Comparison of ENCODE assay signal across 20 cellular contexts in genomic region chr7:37180828-37181549, GRCh38.
"Had no signal": no experiment of that assay in that cellular context is flagged by ENCODE, and none has a peak within 500 bp of the region (broad histone marks: within the 10 kb centered on the region; RNA-seq: fewer than 3 reads in every experiment).

No MANE protein-coding gene starts in this region.

- H3K27me3 Mint-ChIP-seq: brain; effector memory CD8-positive, alpha-beta T cell; naive thymus-derived CD8-positive, alpha-beta T cell; progenitor cell of endocrine pancreas had no signal

- H3K36me3 Mint-ChIP-seq: brain, mesothelial cell of epicardium had no signal

- H3K9me3 ChIP-seq: upper lobe of left lung had no signal

- H3K27ac ChIP-seq: neural progenitor cell, upper lobe of left lung had no signal

- H2AFZ ChIP-seq: neural progenitor cell had no signal

- H3K27me3 ChIP-seq: neural progenitor cell, upper lobe of left lung had no signal

- H3K4me2 ChIP-seq: neural progenitor cell had no signal

- DNase-seq: activated CD4-positive, alpha-beta T cell treated with anti-CD3 and anti-CD28 coated beads, Interleukin-2, amount 50 U/mL, for 1 hour; activated CD8-positive, alpha-beta T cell treated with anti-CD3 and anti-CD28 coated beads, Interleukin-2, amount 10 ng/mL, durations not matched to agents 7 days and 5 days; activated gamma-delta T cell; activated naive CD4-positive, alpha-beta T cell treated with anti-CD3 and anti-CD28 coated beads, Interleukin-2, amount 50 U/mL, for 16 hours; aorta; caudate nucleus; effector memory CD8-positive, alpha-beta T cell; foreskin melanocyte; left ventricle myocardium superior; mammary epithelial cell; naive thymus-derived CD8-positive, alpha-beta T cell; retina; stimulated activated CD4-positive, alpha-beta T cell treated with anti-CD3 and anti-CD28 coated beads, Interleukin-4, amount 100 ng/mL, for 24 hours; stimulated activated naive CD8-positive, alpha-beta T cell treated with anti-CD3 and anti-CD28 coated beads, Interleukin-15, Interleukin-2, amounts not matched to agents 100 U/mL and 50 U/mL, for 24 hours; upper lobe of left lung had no signal

- H3K9me3 Mint-ChIP-seq: effector memory CD8-positive, alpha-beta T cell; naive thymus-derived CD8-positive, alpha-beta T cell had no signal

- H3K27ac Mint-ChIP-seq: activated CD8-positive, alpha-beta T cell treated with anti-CD3 and anti-CD28 coated beads, Interleukin-2, amount 10 ng/mL, durations not matched to agents 7 days and 5 days; activated T-helper 1 cell treated with anti-CD3 and anti-CD28 coated beads, Interleukin-12 subunit alpha, Interleukin-12 subunit beta, Interleukin-2, Interleukin-4 antibody, amounts not matched to agents 30 ng/mL and 10 ng/mL and 1 ng/mL, durations not matched to agents 14 hours and 24 hours and 36 hours; mesothelial cell of epicardium; naive thymus-derived CD8-positive, alpha-beta T cell; neural progenitor cell; progenitor cell of endocrine pancreas had no signal

- H3K4me3 Mint-ChIP-seq: activated CD8-positive, alpha-beta T cell treated with anti-CD3 and anti-CD28 coated beads, Interleukin-2, amount 10 ng/mL, durations not matched to agents 7 days and 5 days; activated T-helper 1 cell treated with anti-CD3 and anti-CD28 coated beads, Interleukin-12 subunit alpha, Interleukin-12 subunit beta, Interleukin-2, Interleukin-4 antibody, amounts not matched to agents 30 ng/mL and 10 ng/mL and 1 ng/mL, durations not matched to agents 14 hours and 24 hours and 36 hours; brain; effector memory CD8-positive, alpha-beta T cell; mesothelial cell of epicardium; naive thymus-derived CD8-positive, alpha-beta T cell; neural progenitor cell had no signal

- H3K36me3 ChIP-seq: neural progenitor cell, upper lobe of left lung had no signal

- H3K4me3 ChIP-seq: neural progenitor cell, upper lobe of left lung had no signal
